In the genomic region with DNA sequence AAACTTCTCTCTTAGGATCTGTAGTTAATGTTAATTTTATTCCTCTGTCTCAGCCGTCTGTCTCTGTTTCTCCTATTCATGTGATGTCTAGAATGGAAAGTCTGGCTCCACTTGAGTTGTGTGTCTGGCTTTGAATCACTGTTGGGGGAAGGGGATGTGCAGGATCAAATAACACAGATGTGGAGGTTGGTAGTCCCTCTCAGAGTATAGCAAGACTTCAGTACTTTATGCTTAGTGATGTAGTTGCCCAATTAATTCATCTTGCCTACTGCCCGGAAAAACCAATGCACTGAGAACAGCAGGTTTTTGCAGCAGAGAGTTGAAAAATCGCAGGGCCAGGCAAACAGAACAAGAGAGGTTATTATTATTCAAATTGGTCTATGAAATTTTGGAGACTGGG, we compare ENCODE assay signal across 27 cellular contexts.
DNase-seq lines count a peak whose midpoint lies in the region; ATAC-seq and TF ChIP-seq lines count a peak whose summit lies in the region.
"Had no signal": no experiment of that assay in that cellular context is flagged by ENCODE, and none has a peak within 500 bp of the region (broad histone marks: within the 10 kb centered on the region; RNA-seq: fewer than 3 reads in every experiment).

No MANE protein-coding gene starts in this region.

- no peak overlapping the region for H3K9ac ChIP-seq in Karpas-422 (ENCODE audit: low read length)
- no peak overlapping the region for H3K9ac ChIP-seq in endodermal cell (ENCODE audit: extremely low read depth, low read length, poor library complexity, severe bottlenecking)

- H3K27ac Mint-ChIP-seq in endodermal cell (no peak overlapping the region), nephron progenitor cell (peak overlapping the region; percentile 70)
- H3K27ac Mint-ChIP-seq: activated CD4-positive, alpha-beta T cell treated with anti-CD3 and anti-CD28 coated beads for 36 hours; activated naive CD4-positive, alpha-beta T cell treated with anti-CD3 and anti-CD28 coated beads, Interleukin-2, amount 50 U/mL, for 24 hours; activated T-cell treated with anti-CD3 and anti-CD28 coated beads, Interleukin-2, amount 50 U/mL, for 72 hours; CD4-positive, CD25-positive, alpha-beta regulatory T cell; natural killer cell had no signal

- H3K27me3 ChIP-seq in Karpas-422 (ENCODE audit: low read length), result no peaks in the 10 kb centered on the region
- no peaks in the 10 kb centered on the region for H3K27me3 ChIP-seq in endodermal cell (ENCODE audit: control insufficient read depth, insufficient read depth, low read length, poor library complexity, severe bottlenecking)
- H3K27me3 ChIP-seq in BE2C, result no peaks in the 10 kb centered on the region
- H3K27me3 ChIP-seq: sigmoid colon, suprapubic skin, uterus had no signal

- no peaks in the 10 kb centered on the region for H3K9me2 ChIP-seq in Karpas-422 (replicated peaks; ENCODE audit: insufficient read depth, low read length)

- H2AFZ ChIP-seq in Karpas-422 (ENCODE audit: low read length), result no peak overlapping the region

- H3K4me1 Mint-ChIP-seq in endodermal cell (peaks cover 14% of the 10 kb centered on the region), nephron progenitor cell (peaks cover 13% of the 10 kb centered on the region)

- H4K20me1 ChIP-seq in Karpas-422 (ENCODE audit: insufficient read depth, low read depth, low read length), result no peaks in the 10 kb centered on the region

- H3K4me2 ChIP-seq in Karpas-422 (ENCODE audit: low read depth, low read length, poor library complexity, severe bottlenecking), result no peak overlapping the region

- no peaks in the 10 kb centered on the region for H3K27me3 Mint-ChIP-seq in endodermal cell (ENCODE audit: insufficient read depth)
- H3K27me3 Mint-ChIP-seq in nephron progenitor cell (ENCODE audit: low read depth, poor library complexity), result no peaks in the 10 kb centered on the region
- H3K27me3 Mint-ChIP-seq: activated CD4-positive, alpha-beta T cell treated with anti-CD3 and anti-CD28 coated beads for 36 hours; activated naive CD4-positive, alpha-beta T cell treated with anti-CD3 and anti-CD28 coated beads, Interleukin-2, amount 50 U/mL, for 24 hours; CD4-positive, CD25-positive, alpha-beta regulatory T cell; central memory CD8-positive, alpha-beta T cell had no signal

- WGBS in endodermal cell (ENCODE audit: insufficient coverage in 1 of 2, insufficient read length in 1 of 2), 2 experiments, result 86 to 88% methylated on average over 1 to 3 of the region's 3 CpGs

- H3K4me3 Mint-ChIP-seq in endodermal cell (no peak overlapping the region), nephron progenitor cell (no peak overlapping the region)
- H3K4me3 Mint-ChIP-seq: activated CD4-positive, alpha-beta T cell treated with anti-CD3 and anti-CD28 coated beads for 36 hours; activated naive CD4-positive, alpha-beta T cell treated with anti-CD3 and anti-CD28 coated beads, Interleukin-2, amount 50 U/mL, for 24 hours; activated T-cell treated with anti-CD3 and anti-CD28 coated beads, Interleukin-2, amount 50 U/mL, for 72 hours; CD4-positive, CD25-positive, alpha-beta regulatory T cell; central memory CD8-positive, alpha-beta T cell; natural killer cell had no signal

- no peaks in the 10 kb centered on the region for H3K36me3 ChIP-seq in Karpas-422 (ENCODE audit: insufficient read depth, low read length)
- H3K36me3 ChIP-seq in endodermal cell (ENCODE audit: control insufficient read depth, insufficient read depth, low read length), result no peaks in the 10 kb centered on the region
- H3K36me3 ChIP-seq in BE2C, result no peaks in the 10 kb centered on the region
- H3K36me3 ChIP-seq: sigmoid colon, suprapubic skin, uterus had no signal

- H3K4me3 ChIP-seq in Karpas-422 (ENCODE audit: low read length) (no peak overlapping the region), endodermal cell (ENCODE audit: low read length) (no peak overlapping the region), BE2C (ENCODE audit: low read depth, low read length) (no peak overlapping the region)
- H3K4me3 ChIP-seq: K562, sigmoid colon, suprapubic skin, uterus had no signal

- H3K79me2 ChIP-seq in Karpas-422 (ENCODE audit: low read length), result peaks cover 96% of the 10 kb centered on the region

- intact Hi-C loops in posterior vena cava (cut with DNase I), result no loop called here

- no peaks in the 10 kb centered on the region for H3K9me3 Mint-ChIP-seq in endodermal cell
- H3K9me3 Mint-ChIP-seq in nephron progenitor cell, result peaks cover 4% of the 10 kb centered on the region
- H3K9me3 Mint-ChIP-seq: activated naive CD4-positive, alpha-beta T cell treated with anti-CD3 and anti-CD28 coated beads, Interleukin-2, amount 50 U/mL, for 24 hours; activated T-cell treated with anti-CD3 and anti-CD28 coated beads, Interleukin-2, amount 50 U/mL, for 72 hours; central memory CD8-positive, alpha-beta T cell; natural killer cell had no signal

- ATAC-seq in HG03439 (IDR thresholded peaks at IDR 0.05; ENCODE audit: unreplicated experiment), result no peak
- ATAC-seq: activated CD4-positive, alpha-beta T cell treated with anti-CD3 and anti-CD28 coated beads for 36 hours; activated T-cell treated with anti-CD3 and anti-CD28 coated beads, Interleukin-2, amount 50 U/mL, for 72 hours; K562; left colon; natural killer cell had no signal

- TF ChIP-seq CTCF in endodermal cell (conservative IDR thresholded peaks at IDR 0.05) (no peak), nephron progenitor cell (IDR thresholded peaks at IDR 0.05) (no peak), BE2C (IDR thresholded peaks at IDR 0.05; ENCODE audit: low read depth, low read length) (no peak)

- DNase-seq in Daoy (ENCODE audit: low read depth) (peak; percentile 6), Karpas-422 (no peak), endodermal cell (no peak), nephron progenitor cell (no peak), posterior vena cava (ENCODE audit: low spot score) (no peak), BE2C (no peak), NCI-H1694 (lab: John Stamatoyannopoulos, UW) (no peak)
- DNase-seq: activated CD4-positive, alpha-beta T cell treated with anti-CD3 and anti-CD28 coated beads for 36 hours; activated T-cell treated with anti-CD3 and anti-CD28 coated beads, Interleukin-2, amount 50 U/mL, for 72 hours; anterior cingulate cortex; CD4-positive, CD25-positive, alpha-beta regulatory T cell; left colon; natural killer cell; NCI-H1436; NCI-H345; posterior cingulate gyrus; SHP77; sigmoid colon; stimulated activated CD4-positive, alpha-beta T cell treated with anti-CD3 and anti-CD28 coated beads, Interleukin-1b, Interleukin-23, amount 100 ng/mL, for 48 hours; T-helper 1 cell; uterus had no signal

- H3K9me3 ChIP-seq in Karpas-422 (ENCODE audit: low read length), result no peaks in the 10 kb centered on the region
- no peaks in the 10 kb centered on the region for H3K9me3 ChIP-seq in endodermal cell (ENCODE audit: control insufficient read depth, low read length)
- no peaks in the 10 kb centered on the region for H3K9me3 ChIP-seq in BE2C
- H3K9me3 ChIP-seq: sigmoid colon, suprapubic skin, uterus had no signal

- H3K36me3 Mint-ChIP-seq in endodermal cell (ENCODE audit: low read depth) (peaks cover 2% of the 10 kb centered on the region), nephron progenitor cell (ENCODE audit: low read depth) (peaks cover 23% of the 10 kb centered on the region)
- H3K36me3 Mint-ChIP-seq: natural killer cell had no signal

- peak overlapping the region; percentile 34; the same call in 1 of the 2 replicates for H3K27ac ChIP-seq in Karpas-422 (ENCODE audit: low read length)
- peak overlapping the region; percentile 50 for H3K27ac ChIP-seq in endodermal cell (ENCODE audit: low read depth, low read length)
- H3K27ac ChIP-seq: epithelial cell of prostate, sigmoid colon, suprapubic skin, uterus had no signal

- H3K4me1 ChIP-seq in Karpas-422 (ENCODE audit: low read length), result peaks cover 13% of the 10 kb centered on the region
- no peaks in the 10 kb centered on the region for H3K4me1 ChIP-seq in endodermal cell (ENCODE audit: control insufficient read depth, insufficient read depth, low read length)
- H3K4me1 ChIP-seq in BE2C, result no peaks in the 10 kb centered on the region
- H3K4me1 ChIP-seq: suprapubic skin, uterus had no signal
